ENCODE assay signal across 14 cellular contexts in genomic region chr4:10722957-10723356, GRCh38. TPM values are rescaled to one million over a fixed set of nuclear protein-coding genes. Genes with fewer than 3 reads are reported as not detected.
DNase-seq lines count a peak whose midpoint lies in the region; ATAC-seq lines count a peak whose summit lies in the region.
"Had no signal": no experiment of that assay in that cellular context is flagged by ENCODE, and none has a peak within 500 bp of the region (broad histone marks: within the 10 kb centered on the region; RNA-seq: fewer than 3 reads in every experiment).

No MANE protein-coding gene starts in this region.

- no peak for DNase-seq in activated CD4-positive, alpha-beta T cell treated with anti-CD3 and anti-CD28 coated beads, Interleukin-2, amount 10 ng/mL, durations not matched to agents 7 days and 5 days
- no peak for DNase-seq in activated CD4-positive, alpha-beta T cell treated with anti-CD3 and anti-CD28 coated beads, Interleukin-2, amount 50 U/mL, for 1 hour
- DNase-seq in DMS153 (lab: John Stamatoyannopoulos, UW) (no peak), inferior parietal cortex (ENCODE audit: extremely low spot score) (no peak), NCI-H510A treated with DMSO at 0.1 percent for 48 hours (lab: John Stamatoyannopoulos, UW) (no peak)
- DNase-seq: left colon; right cardiac atrium; stimulated activated CD8-positive, alpha-beta memory T cell treated with anti-CD3 and anti-CD28 coated beads, Interleukin-4, amount 100 ng/mL, for 48 hours; WERI-Rb-1 had no signal

- no peaks in the 10 kb centered on the region for H3K36me3 Mint-ChIP-seq in activated CD4-positive, alpha-beta T cell treated with anti-CD3 and anti-CD28 coated beads, Interleukin-2, amount 10 ng/mL, durations not matched to agents 7 days and 5 days (ENCODE audit: low read depth)
- peaks cover 10% of the 10 kb centered on the region for H3K36me3 Mint-ChIP-seq in stimulated activated memory B cell treated with anti-CD40 and anti-IgM and Interleukin-4, amounts not matched to agents 10 μg/mL and 1 μg/mL and 100 μg/mL, for 72 hours

- H3K4me3 Mint-ChIP-seq in activated CD4-positive, alpha-beta T cell treated with anti-CD3 and anti-CD28 coated beads, Interleukin-2, amount 10 ng/mL, durations not matched to agents 7 days and 5 days, result no peak overlapping the region
- no peak overlapping the region for H3K4me3 Mint-ChIP-seq in stimulated activated memory B cell treated with anti-CD40 and anti-IgM and Interleukin-4, amounts not matched to agents 10 μg/mL and 1 μg/mL and 100 μg/mL, for 72 hours

- peak; percentile 92 for ATAC-seq in HG02623 (IDR thresholded peaks at IDR 0.05; ENCODE audit: unreplicated experiment)
- ATAC-seq in HG03469 (IDR thresholded peaks at IDR 0.05; ENCODE audit: unreplicated experiment), result peak; percentile 94
- peak; percentile 72 for ATAC-seq in stimulated activated memory B cell treated with anti-CD40 and anti-IgM and Interleukin-4, amounts not matched to agents 10 μg/mL and 1 μg/mL and 100 μg/mL, for 72 hours
- ATAC-seq: A549, left colon, right cardiac atrium had no signal

- H3K9me3 Mint-ChIP-seq in activated CD4-positive, alpha-beta T cell treated with anti-CD3 and anti-CD28 coated beads, Interleukin-2, amount 10 ng/mL, durations not matched to agents 7 days and 5 days, result peaks cover 3% of the 10 kb centered on the region
- H3K9me3 Mint-ChIP-seq in stimulated activated memory B cell treated with anti-CD40 and anti-IgM and Interleukin-4, amounts not matched to agents 10 μg/mL and 1 μg/mL and 100 μg/mL, for 72 hours, result peaks cover 5% of the 10 kb centered on the region

- H3K27me3 Mint-ChIP-seq in activated CD4-positive, alpha-beta T cell treated with anti-CD3 and anti-CD28 coated beads, Interleukin-2, amount 10 ng/mL, durations not matched to agents 7 days and 5 days, result peaks cover 6% of the 10 kb centered on the region
- peaks cover 6% of the 10 kb centered on the region for H3K27me3 Mint-ChIP-seq in stimulated activated memory B cell treated with anti-CD40 and anti-IgM and Interleukin-4, amounts not matched to agents 10 μg/mL and 1 μg/mL and 100 μg/mL, for 72 hours

- H3K4me1 Mint-ChIP-seq in activated CD4-positive, alpha-beta T cell treated with anti-CD3 and anti-CD28 coated beads, Interleukin-2, amount 10 ng/mL, durations not matched to agents 7 days and 5 days, result peaks cover 17% of the 10 kb centered on the region
- peaks cover 62% of the 10 kb centered on the region for H3K4me1 Mint-ChIP-seq in stimulated activated memory B cell treated with anti-CD40 and anti-IgM and Interleukin-4, amounts not matched to agents 10 μg/mL and 1 μg/mL and 100 μg/mL, for 72 hours

- POLR2A ChIA-PET in activated CD4-positive, alpha-beta T cell treated with anti-CD3 and anti-CD28 coated beads, Interleukin-2, amount 10 ng/mL, durations not matched to agents 7 days and 5 days (lab: Charles Lee), result no interaction called here

- CTCF ChIA-PET in activated CD4-positive, alpha-beta T cell treated with anti-CD3 and anti-CD28 coated beads, Interleukin-2, amount 10 ng/mL, durations not matched to agents 7 days and 5 days (lab: Charles Lee), result interaction anchor here (1.1 kb wide), 1 partner anchor 10 kb away, joined by 3 read pairs; no protein-coding TSS in a partner anchor

- H3K27ac Mint-ChIP-seq in activated CD4-positive, alpha-beta T cell treated with anti-CD3 and anti-CD28 coated beads, Interleukin-2, amount 10 ng/mL, durations not matched to agents 7 days and 5 days, result peak overlapping the region; percentile 59
- H3K27ac Mint-ChIP-seq in stimulated activated memory B cell treated with anti-CD40 and anti-IgM and Interleukin-4, amounts not matched to agents 10 μg/mL and 1 μg/mL and 100 μg/mL, for 72 hours, result peak overlapping the region; percentile 31

RNA-seq across cellular contexts. Expression of gene CLNK, which starts 38.4 kb away (rescaled TPM):
- total RNA-seq in activated CD4-positive, alpha-beta T cell treated with anti-CD3 and anti-CD28 coated beads, Interleukin-2, amount 10 ng/mL, durations not matched to agents 7 days and 5 days, result not detected
- total RNA-seq: LHCN-M2, right cardiac atrium had no signal
